20 cellular contexts compared by ENCODE assay signal in genomic region chr1:17632541-17633193, GRCh38.
DNase-seq lines count a peak whose midpoint lies in the region; ATAC-seq, FAIRE-seq and TF ChIP-seq lines count a peak whose summit lies in the region.
"Had no signal": no experiment of that assay in that cellular context is flagged by ENCODE, and none has a peak within 500 bp of the region (broad histone marks: within the 10 kb centered on the region; RNA-seq: fewer than 3 reads in every experiment).

No MANE protein-coding gene starts in this region.

- intact Hi-C loops in activated CD4-positive, alpha-beta memory T cell treated with anti-CD3 and anti-CD28 coated beads for 36 hours (cut with micrococcal nuclease): no loop called here
- intact Hi-C loops in esophagus squamous epithelium (cut with DNase I): no loop called here

- H3K4me3 ChIP-seq in AG04449 (ENCODE audit: low read depth, low read length) (no peak overlapping the region), bronchial epithelial cell (ENCODE audit: low read depth, low read length) (no peak overlapping the region), esophagus squamous epithelium (no peak overlapping the region)
- H3K4me3 ChIP-seq: GM12878, upper lobe of left lung had no signal

- H3K9me3 Mint-ChIP-seq in activated CD4-positive, alpha-beta memory T cell treated with anti-CD3 and anti-CD28 coated beads for 36 hours: no peaks in the 10 kb centered on the region
- H3K9me3 Mint-ChIP-seq: mesothelial cell of epicardium had no signal

- peak overlapping the region in 2 of 4 donors; percentile 21 to 87 for H3K27ac ChIP-seq in esophagus squamous epithelium
- H3K27ac ChIP-seq: KMS-11, parathyroid adenoma had no signal

- CTCF ChIA-PET in AG04449 (lab: Yijun Ruan, JAX): interaction anchor here (0.8 to 3.1 kb wide), 9 partner anchors 19 to 158 kb away, joined by 3 to 21 read pairs (median 5); no protein-coding TSS in a partner anchor
- CTCF ChIA-PET in activated CD4-positive, alpha-beta memory T cell treated with anti-CD3 and anti-CD28 coated beads for 36 hours (lab: Charles Lee): no interaction called here

- H3K36me3 Mint-ChIP-seq in activated CD4-positive, alpha-beta memory T cell treated with anti-CD3 and anti-CD28 coated beads for 36 hours: no peaks in the 10 kb centered on the region

- H3K4me3 Mint-ChIP-seq in activated CD4-positive, alpha-beta memory T cell treated with anti-CD3 and anti-CD28 coated beads for 36 hours: no peak overlapping the region
- H3K4me3 Mint-ChIP-seq: mesothelial cell of epicardium had no signal

- DNase-seq in AG04449 (ENCODE audit: low read depth, low spot score) (peak; percentile 21), HT1080 (ENCODE audit: low read depth) (peak; percentile 52), bronchial epithelial cell (ENCODE audit: low read depth) (peak; percentile 40), left lobe of liver (ENCODE audit: low spot score) (no peak), D721Med (ENCODE audit: insufficient read length, low spot score) (no peak), esophagus squamous epithelium (lab: John Stamatoyannopoulos, UW) (no peak)
- DNase-seq in activated CD4-positive, alpha-beta memory T cell treated with anti-CD3 and anti-CD28 coated beads for 36 hours: no peak
- no peak for DNase-seq in activated effector memory CD4-positive, alpha-beta T cell treated with Interleukin-2 at 50 U/mL for 16 hours
- DNase-seq: activated gamma-delta T cell treated with Interleukin-2 at 50 U/mL for 16 hours, AML-193, cerebellar nuclear complex, DMS79, NCI-H1694 treated with DMSO at 0.1 percent for 48 hours, NCI-H526, upper lobe of left lung had no signal

- peak; percentile 27 for ATAC-seq in left lobe of liver
- ATAC-seq: GM12878, Right ventricle myocardium inferior had no signal

- no peak for TF ChIP-seq POLR2A in esophagus squamous epithelium (IDR thresholded peaks at IDR 0.05)

- H3K4me1 Mint-ChIP-seq in activated CD4-positive, alpha-beta memory T cell treated with anti-CD3 and anti-CD28 coated beads for 36 hours (ENCODE audit: low read depth): no peaks in the 10 kb centered on the region
- H3K4me1 Mint-ChIP-seq: mesothelial cell of epicardium had no signal

- H3K27ac Mint-ChIP-seq in activated CD4-positive, alpha-beta memory T cell treated with anti-CD3 and anti-CD28 coated beads for 36 hours: no peak overlapping the region
- H3K27ac Mint-ChIP-seq: mesothelial cell of epicardium had no signal

- H3K27me3 ChIP-seq in bronchial epithelial cell (ENCODE audit: control insufficient read depth, insufficient read depth, low read length): no peaks in the 10 kb centered on the region
- H3K27me3 ChIP-seq in esophagus squamous epithelium: no peaks in the 10 kb centered on the region
- H3K27me3 ChIP-seq: upper lobe of left lung had no signal

- H3K27me3 Mint-ChIP-seq in activated CD4-positive, alpha-beta memory T cell treated with anti-CD3 and anti-CD28 coated beads for 36 hours: no peaks in the 10 kb centered on the region

- TF ChIP-seq CTCF in AG04449 (IDR thresholded peaks at IDR 0.05; ENCODE audit: insufficient read depth, low read length, missing control alignments): no peak
- no peak for TF ChIP-seq CTCF in bronchial epithelial cell (IDR thresholded peaks at IDR 0.05; ENCODE audit: insufficient read depth, low read length, severe bottlenecking)
- no peak for TF ChIP-seq CTCF in D721Med (IDR thresholded peaks at IDR 0.05; ENCODE audit: insufficient read depth, missing control alignments)
- no peak for TF ChIP-seq CTCF in esophagus squamous epithelium (IDR thresholded peaks at IDR 0.05)

- 64 to 83% methylated on average over 4 to 8 of the region's 12 CpGs for WGBS in esophagus squamous epithelium, 2 donors

- FAIRE-seq in bronchial epithelial cell (lab: Jason Lieb, UNC) (no peak), D721Med (lab: Jason Lieb, UNC) (no peak)
- FAIRE-seq: GM12878 had no signal

- H3K9me3 ChIP-seq in esophagus squamous epithelium: no peaks in the 10 kb centered on the region
- H3K9me3 ChIP-seq: upper lobe of left lung had no signal

- POLR2A ChIA-PET in AG04449 (lab: Yijun Ruan, JAX): interaction anchor here (0.7 kb wide), 1 partner anchor 634 kb away, joined by 3 read pairs; no protein-coding TSS in a partner anchor
- POLR2A ChIA-PET in activated CD4-positive, alpha-beta memory T cell treated with anti-CD3 and anti-CD28 coated beads for 36 hours (lab: Charles Lee): no interaction called here

- peaks cover 0 to 25% (median 11%) of the 10 kb centered on the region in 3 donors for H3K4me1 ChIP-seq in esophagus squamous epithelium
- H3K4me1 ChIP-seq: parathyroid adenoma had no signal

- H3K36me3 ChIP-seq in bronchial epithelial cell (ENCODE audit: control insufficient read depth, insufficient read depth, low read length) (peaks cover 17% of the 10 kb centered on the region), esophagus squamous epithelium (peaks cover 15 to 100% (median 54%) of the 10 kb centered on the region in 3 donors)

Comparison
In these comparisons a context has a peak if more than half of its experiments do, and no peak if none do; other contexts are left out.
1. DNase-seq: peak in AG04449 (single experiment), HT1080 (single experiment) and bronchial epithelial cell (single experiment); none in left lobe of liver (single experiment), activated CD4-positive, alpha-beta memory T cell treated with anti-CD3 and anti-CD28 coated beads for 36 hours (single experiment), D721Med (single experiment), esophagus squamous epithelium (single experiment) and activated effector memory CD4-positive, alpha-beta T cell treated with Interleukin-2 at 50 U/mL for 16 hours (single experiment).